In genomic region chr13:19685034-19685433, GRCh38 we compare ENCODE assay signal across 1 cellular context.
TF ChIP-seq lines count a peak whose summit lies in the region.

No MANE protein-coding gene starts in this region.

TF ChIP-seq in HEK293, 187 proteins besides CTCF, POLR2A, EP300 and RAD21:
- TF ChIP-seq, protein P1, sequence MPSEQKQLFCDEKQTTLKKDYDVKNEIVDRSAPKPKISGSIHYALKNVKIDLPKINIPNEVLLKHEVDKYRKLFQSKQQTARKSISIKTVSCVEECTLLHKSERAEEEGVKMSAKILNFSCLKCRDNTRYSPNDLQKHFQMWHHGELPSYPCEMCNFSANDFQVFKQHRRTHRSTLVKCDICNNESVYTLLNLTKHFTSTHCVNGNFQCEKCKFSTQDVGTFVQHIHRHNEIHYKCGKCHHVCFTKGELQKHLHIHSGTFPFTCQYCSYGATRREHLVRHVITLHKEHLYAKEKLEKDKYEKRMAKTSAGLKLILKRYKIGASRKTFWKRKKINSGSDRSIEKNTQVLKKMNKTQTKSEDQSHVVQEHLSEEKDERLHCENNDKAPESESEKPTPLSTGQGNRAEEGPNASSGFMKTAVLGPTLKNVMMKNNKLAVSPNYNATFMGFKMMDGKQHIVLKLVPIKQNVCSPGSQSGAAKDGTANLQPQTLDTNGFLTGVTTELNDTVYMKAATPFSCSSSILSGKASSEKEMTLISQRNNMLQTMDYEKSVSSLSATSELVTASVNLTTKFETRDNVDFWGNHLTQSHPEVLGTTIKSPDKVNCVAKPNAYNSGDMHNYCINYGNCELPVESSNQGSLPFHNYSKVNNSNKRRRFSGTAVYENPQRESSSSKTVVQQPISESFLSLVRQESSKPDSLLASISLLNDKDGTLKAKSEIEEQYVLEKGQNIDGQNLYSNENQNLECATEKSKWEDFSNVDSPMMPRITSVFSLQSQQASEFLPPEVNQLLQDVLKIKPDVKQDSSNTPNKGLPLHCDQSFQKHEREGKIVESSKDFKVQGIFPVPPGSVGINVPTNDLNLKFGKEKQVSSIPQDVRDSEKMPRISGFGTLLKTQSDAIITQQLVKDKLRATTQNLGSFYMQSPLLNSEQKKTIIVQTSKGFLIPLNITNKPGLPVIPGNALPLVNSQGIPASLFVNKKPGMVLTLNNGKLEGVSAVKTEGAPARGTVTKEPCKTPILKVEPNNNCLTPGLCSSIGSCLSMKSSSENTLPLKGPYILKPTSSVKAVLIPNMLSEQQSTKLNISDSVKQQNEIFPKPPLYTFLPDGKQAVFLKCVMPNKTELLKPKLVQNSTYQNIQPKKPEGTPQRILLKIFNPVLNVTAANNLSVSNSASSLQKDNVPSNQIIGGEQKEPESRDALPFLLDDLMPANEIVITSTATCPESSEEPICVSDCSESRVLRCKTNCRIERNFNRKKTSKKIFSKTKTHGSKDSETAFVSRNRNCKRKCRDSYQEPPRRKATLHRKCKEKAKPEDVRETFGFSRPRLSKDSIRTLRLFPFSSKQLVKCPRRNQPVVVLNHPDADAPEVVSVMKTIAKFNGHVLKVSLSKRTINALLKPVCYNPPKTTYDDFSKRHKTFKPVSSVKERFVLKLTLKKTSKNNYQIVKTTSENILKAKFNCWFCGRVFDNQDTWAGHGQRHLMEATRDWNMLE (tag by site-specific recombination; conservative IDR thresholded peaks at IDR 0.05; ENCODE audit: low read depth), result no peak
- peak; percentile 78; the same call in 1 of the 2 replicates for TF ChIP-seq ZNF449 (tag by site-specific recombination; IDR thresholded peaks at IDR 0.05)
- TF ChIP-seq ZNF600 (tag by site-specific recombination; IDR thresholded peaks at IDR 0.05), result 0 out of 2 replicates have a peak, but pooled peaks have one; percentile 14
